ENCODE assay signal across 8 cellular contexts in the genomic region with DNA sequence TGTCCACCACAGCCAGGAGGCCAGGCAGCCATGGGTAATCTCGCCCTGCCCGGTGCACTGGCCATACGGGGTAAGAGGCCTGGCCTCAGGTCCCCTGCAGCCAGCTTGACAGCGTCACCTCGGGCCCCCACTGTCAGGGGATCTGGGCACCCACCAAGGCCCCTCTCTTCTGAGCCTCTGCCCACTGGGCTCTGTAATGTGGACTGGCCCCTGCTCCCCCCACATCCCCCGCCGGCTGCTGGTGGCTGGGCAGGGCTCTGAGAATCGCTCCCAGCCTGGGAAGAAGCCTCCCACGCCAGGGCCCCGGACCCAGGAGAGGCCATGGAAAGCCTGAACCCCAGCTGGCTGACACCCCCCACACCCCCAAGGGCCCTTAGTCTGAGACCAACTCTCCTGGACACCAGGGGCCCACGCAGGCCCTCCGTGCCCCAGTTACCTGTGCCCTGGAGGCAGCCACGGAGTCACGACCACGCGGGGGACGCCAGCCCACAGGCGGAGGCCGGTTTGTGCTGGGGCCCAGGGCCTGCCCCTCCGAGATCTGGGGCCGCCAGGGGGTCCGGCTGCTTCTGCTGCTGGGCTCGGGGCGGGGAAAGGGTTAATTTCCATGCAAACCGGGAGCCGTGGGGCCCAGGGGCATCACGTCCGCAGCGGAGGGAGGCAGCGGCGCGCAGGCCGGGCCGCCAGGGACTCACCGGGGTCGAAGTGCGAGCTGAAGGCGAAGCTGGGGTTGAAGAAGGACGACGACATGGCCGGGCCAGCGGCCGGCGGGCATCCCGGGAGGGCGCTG. TPM values are rescaled to one million over a fixed set of nuclear protein-coding genes. Genes with fewer than 3 reads are reported as not detected.
A peak's percentile ranks its signal among the peaks of the same experiment; 100 is the strongest.
DNase-seq lines count a peak whose midpoint lies in the region; ATAC-seq and TF ChIP-seq lines count a peak whose summit lies in the region.

A gene (plus strand): TSS at position 262 of the 787 bp plus-strand sequence. CDS start 15,720 bp downstream, outside the sequence.

- H2BK120ac ChIP-seq in H9 (ENCODE audit: low read depth, low read length, poor library complexity, severe bottlenecking) = no peak within 1 kb of the TSS

- H3K9ac ChIP-seq in H9 (ENCODE audit: extremely low read depth, insufficient read length, low read length) = no peak within 1 kb of the TSS
- H3K9ac ChIP-seq in smooth muscle cell (ENCODE audit: low read depth) = no peak within 1 kb of the TSS

- no peak within 1 kb of the TSS for H3K27ac ChIP-seq in H9 (ENCODE audit: insufficient read length, low read depth, low read length)
- H3K27ac ChIP-seq in smooth muscle cell (ENCODE audit: low read depth) = no peak within 1 kb of the TSS

- H3K4ac ChIP-seq in H9 (ENCODE audit: low read depth, low read length) = no peak within 1 kb of the TSS

- H2BK15ac ChIP-seq in H9 (ENCODE audit: low read depth, low read length) = no peak within 1 kb of the TSS

- peak within 1 kb of the TSS; percentile 17 for H3K4me3 ChIP-seq in kidney epithelial cell (ENCODE audit: low read depth, low read length)
- H3K4me3 ChIP-seq in smooth muscle cell = peak within 1 kb of the TSS; percentile 51

- no peaks in the 10 kb centered on the region for H3K9me3 Mint-ChIP-seq in H9

- no peaks in the 10 kb centered on the region for H3F3A ChIP-seq in smooth muscle cell (ENCODE audit: low read depth)

- H3K27me3 ChIP-seq in H9 (ENCODE audit: insufficient read depth, low read length) (no peaks in the 10 kb centered on the region), kidney epithelial cell (ENCODE audit: control insufficient read depth, insufficient read depth, low read length) (peaks cover 46% of the 10 kb centered on the region), smooth muscle cell (ENCODE audit: low read depth) (peaks cover 19% of the 10 kb centered on the region)

- H3K56ac ChIP-seq in H9 (ENCODE audit: insufficient read length, low read depth, low read length) = no peak within 1 kb of the TSS

- H2BK12ac ChIP-seq in H9 (ENCODE audit: insufficient read length, low read depth, low read length) = no peak within 1 kb of the TSS

- no peak within 1 kb of the TSS for H3K18ac ChIP-seq in H9 (ENCODE audit: insufficient read length, low read depth, low read length)

- H3K79me2 ChIP-seq in H9 (ENCODE audit: insufficient read depth, low read length) (no peaks in the 10 kb centered on the region), smooth muscle cell (ENCODE audit: low read depth) (no peaks in the 10 kb centered on the region)

- no peaks in the 10 kb centered on the region for H3K79me1 ChIP-seq in H9 (ENCODE audit: insufficient read depth, low read depth, low read length, poor library complexity, severe bottlenecking)

- no peaks in the 10 kb centered on the region for H3K4me1 ChIP-seq in H9 (ENCODE audit: insufficient read depth, low read length)
- H3K4me1 ChIP-seq in smooth muscle cell (ENCODE audit: low read depth) = no peaks in the 10 kb centered on the region

- H4K5ac ChIP-seq in H9 (ENCODE audit: insufficient read length, low read depth, low read length) = no peak within 1 kb of the TSS

- TF ChIP-seq CTCF in H9 (conservative IDR thresholded peaks at IDR 0.05) (no peak), kidney epithelial cell (IDR thresholded peaks at IDR 0.05; ENCODE audit: insufficient read depth, low read length, poor library complexity, severe bottlenecking) (no peak), smooth muscle cell (IDR thresholded peaks at IDR 0.05; ENCODE audit: borderline replicate concordance, insufficient read depth, poor library complexity, severe bottlenecking) (no peak)

- H3K36me3 ChIP-seq in kidney epithelial cell (ENCODE audit: control insufficient read depth, insufficient read depth, low read length) (no peaks in the 10 kb centered on the region), smooth muscle cell (ENCODE audit: low read depth) (no peaks in the 10 kb centered on the region)

- H3K4me3 Mint-ChIP-seq in H9 = peak within 1 kb of the TSS; percentile 57 to 73

- peak within 1 kb of the TSS; percentile 26 for H3K14ac ChIP-seq in H9 (ENCODE audit: insufficient read depth, low read length)

- no peaks in the 10 kb centered on the region for H3K4me1 Mint-ChIP-seq in H9

- H4K20me1 ChIP-seq in H9 (ENCODE audit: control insufficient read depth, insufficient read depth, insufficient read length) (peaks cover 4% of the 10 kb centered on the region), smooth muscle cell (ENCODE audit: low read depth) (no peaks in the 10 kb centered on the region)

- H3K9me3 ChIP-seq in H9 (ENCODE audit: control insufficient read depth, low read depth, low read length) (no peaks in the 10 kb centered on the region), smooth muscle cell (replicated peaks; ENCODE audit: low read depth) (no peaks in the 10 kb centered on the region)

- H3K27ac Mint-ChIP-seq in H9 = no peak within 1 kb of the TSS

- no peak within 1 kb of the TSS for H3T11ph ChIP-seq in H9 (ENCODE audit: low read length)

- H3K23me2 ChIP-seq in H9 (ENCODE audit: insufficient read length, low read depth, low read length, poor library complexity, severe bottlenecking) = peaks cover 3% of the 10 kb centered on the region

- H2BK5ac ChIP-seq in H9 (ENCODE audit: insufficient read length, low read length) = no peak within 1 kb of the TSS

- peaks cover 14% of the 10 kb centered on the region for H3K27me3 Mint-ChIP-seq in H9 (ENCODE audit: low read depth)

- H4K91ac ChIP-seq in H9 (ENCODE audit: insufficient read length, low read depth, low read length) = no peak within 1 kb of the TSS

- H2AFZ ChIP-seq in H9 (ENCODE audit: low read length) (no peak within 1 kb of the TSS), smooth muscle cell (ENCODE audit: low read depth) (no peak within 1 kb of the TSS)

- H2AK5ac ChIP-seq in H9 (ENCODE audit: insufficient read length, low read length) = no peak within 1 kb of the TSS

- H3K23ac ChIP-seq in H9 (ENCODE audit: insufficient read length, low read depth, low read length) = no peak within 1 kb of the TSS

- ATAC-seq in GM21723 (IDR thresholded peaks at IDR 0.05; ENCODE audit: unreplicated experiment) = no peak
- ATAC-seq in GM21447 (IDR thresholded peaks at IDR 0.05; ENCODE audit: unreplicated experiment) = no peak

- peak; percentile 63 for DNase-seq in H9
- peak in 32 of 58 donors; percentile 33 to 78 (median 60) for DNase-seq in anterior cingulate cortex (lab: John Stamatoyannopoulos, UW)
- no peak for DNase-seq in kidney epithelial cell (ENCODE audit: low read depth)
- DNase-seq in smooth muscle cell (lab: John Stamatoyannopoulos, UW; ENCODE audit: unreplicated experiment) = no peak
- no peak for DNase-seq in stimulated activated CD4-positive, alpha-beta T cell treated with anti-CD3 and anti-CD28 coated beads, Interleukin-4, amount 100 ng/mL, for 1 hour
- no peak for DNase-seq in stimulated activated CD4-positive, alpha-beta T cell treated with anti-CD3 and anti-CD28 coated beads, Interleukin-4, amount 100 ng/mL, for 24 hours

- H4K8ac ChIP-seq in H9 (replicated peaks; ENCODE audit: insufficient read length, low read depth, low read length) = no peak within 1 kb of the TSS

- no peaks in the 10 kb centered on the region for H3K36me3 Mint-ChIP-seq in H9 (ENCODE audit: insufficient read depth in 1 of 3, low read depth in 3 of 3)

- no peak within 1 kb of the TSS for H2BK20ac ChIP-seq in H9 (ENCODE audit: low read depth, low read length, poor library complexity, severe bottlenecking)

- no CpG with 5 or more reads among the region's 46 CpGs for WGBS in H9 (ENCODE audit: extremely low coverage, insufficient read length, low lambda C conversion rate)
- WGBS in smooth muscle cell (ENCODE audit: low lambda C conversion rate) = 29% methylated on average over 43 of the region's 46 CpGs

- no peak within 1 kb of the TSS for H3K4me2 ChIP-seq in H9 (ENCODE audit: insufficient read depth, insufficient read length, low read length)
- H3K4me2 ChIP-seq in smooth muscle cell = peak within 1 kb of the TSS; percentile 83

RNA-seq across cellular contexts. Expression of the gene that starts here (rescaled TPM):
- total RNA-seq in H9 (2021) (not detected in 2 replicates), kidney epithelial cell (not detected in 2 replicates), smooth muscle cell (not detected in 2 replicates)
- not detected in 2 replicates for polyA plus RNA-seq in smooth muscle cell

Comparison
In these comparisons a context has a peak if more than half of its experiments do, and no peak if none do; other contexts are left out.
1. Peak in DNase-seq in H9; RNA of the gene not detected or under 1 TPM.
2. DNase-seq: peak in anterior cingulate cortex (32 of 58); none in kidney epithelial cell (single experiment), smooth muscle cell (single experiment), stimulated activated CD4-positive, alpha-beta T cell treated with anti-CD3 and anti-CD28 coated beads, Interleukin-4, amount 100 ng/mL, for 1 hour (single experiment) and stimulated activated CD4-positive, alpha-beta T cell treated with anti-CD3 and anti-CD28 coated beads, Interleukin-4, amount 100 ng/mL, for 24 hours (single experiment).